ENCODE assay signal across 17 cellular contexts in the genomic region with DNA sequence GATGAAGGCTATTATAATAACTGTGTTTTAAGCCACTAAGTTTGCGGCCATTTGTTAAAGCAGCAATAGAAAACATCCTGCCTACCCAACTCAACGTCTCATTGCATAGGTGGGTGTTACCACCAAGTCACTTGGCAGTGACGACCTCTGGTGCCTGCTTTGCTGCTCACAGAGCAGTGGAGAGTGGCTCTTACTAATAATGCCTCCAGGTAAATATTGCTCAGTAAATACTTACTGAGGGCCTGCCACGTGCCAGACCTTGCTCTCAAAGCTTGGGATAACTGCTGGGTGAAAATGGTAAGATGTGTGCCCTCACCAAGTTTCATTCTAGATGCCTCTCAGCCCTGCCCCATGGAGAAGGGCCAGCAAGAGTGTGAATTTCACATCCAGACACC. TPM values are rescaled to one million over a fixed set of nuclear protein-coding genes. Genes with fewer than 3 reads are reported as not detected.
DNase-seq lines count a peak whose midpoint lies in the region; ATAC-seq, FAIRE-seq and TF ChIP-seq lines count a peak whose summit lies in the region.
"Had no signal": no experiment of that assay in that cellular context is flagged by ENCODE, and none has a peak within 500 bp of the region (broad histone marks: within the 10 kb centered on the region; RNA-seq: fewer than 3 reads in every experiment).

No MANE protein-coding gene starts in this region.

- no peaks in the 10 kb centered on the region for H3K9me3 Mint-ChIP-seq in activated T-helper 1 cell treated with anti-CD3 and anti-CD28 coated beads, Interleukin-12 subunit alpha, Interleukin-12 subunit beta, Interleukin-2, Interleukin-4 antibody, amounts not matched to agents 30 ng/mL and 10 ng/mL and 1 ng/mL, durations not matched to agents 14 hours and 24 hours and 36 hours
- H3K9me3 Mint-ChIP-seq in stimulated activated naive B cell treated with anti-CD40 and anti-IgM and Interleukin-4, amounts not matched to agents 10 μg/mL and 1 μg/mL and 100 μg/mL, for 72 hours, result no peaks in the 10 kb centered on the region
- H3K9me3 Mint-ChIP-seq: activated T-cell treated with anti-CD3 and anti-CD28 coated beads, Interleukin-2, amount 50 U/mL, for 4 hours; type B pancreatic cell had no signal

- no peak for FAIRE-seq in pancreas (lab: Jason Lieb, UNC)
- FAIRE-seq: endometrium had no signal

- ATAC-seq in pancreas, result peak; percentile 72 to 82 (median 80)
- no peak for ATAC-seq in stimulated activated naive B cell treated with anti-CD40 and anti-IgM and Interleukin-4, amounts not matched to agents 10 μg/mL and 1 μg/mL and 100 μg/mL, for 72 hours (replicated peaks)

- H3K27ac ChIP-seq in epithelial cell of prostate (peak overlapping the region; percentile 87), pancreas (peak overlapping the region in 2 of 4 donors; percentile 19 to 51)
- H3K27ac ChIP-seq: 22Rv1, spleen had no signal

- TF ChIP-seq CTCF in pancreas (IDR thresholded peaks at IDR 0.05), result no peak

- H3K27me3 Mint-ChIP-seq in activated T-helper 1 cell treated with anti-CD3 and anti-CD28 coated beads, Interleukin-12 subunit alpha, Interleukin-12 subunit beta, Interleukin-2, Interleukin-4 antibody, amounts not matched to agents 30 ng/mL and 10 ng/mL and 1 ng/mL, durations not matched to agents 14 hours and 24 hours and 36 hours (ENCODE audit: insufficient read depth), result peaks cover 4% of the 10 kb centered on the region
- H3K27me3 Mint-ChIP-seq in stimulated activated naive B cell treated with anti-CD40 and anti-IgM and Interleukin-4, amounts not matched to agents 10 μg/mL and 1 μg/mL and 100 μg/mL, for 72 hours, result peaks cover 20 to 23% of the 10 kb centered on the region in 2 donors

- H3K4me3 ChIP-seq in pancreas, result no peak overlapping the region
- H3K4me3 ChIP-seq: spleen had no signal

- no peaks in the 10 kb centered on the region for H3K36me3 ChIP-seq in pancreas
- H3K36me3 ChIP-seq: spleen had no signal

- no peak overlapping the region for H3K27ac Mint-ChIP-seq in activated T-helper 1 cell treated with anti-CD3 and anti-CD28 coated beads, Interleukin-12 subunit alpha, Interleukin-12 subunit beta, Interleukin-2, Interleukin-4 antibody, amounts not matched to agents 30 ng/mL and 10 ng/mL and 1 ng/mL, durations not matched to agents 14 hours and 24 hours and 36 hours
- no peak overlapping the region for H3K27ac Mint-ChIP-seq in stimulated activated naive B cell treated with anti-CD40 and anti-IgM and Interleukin-4, amounts not matched to agents 10 μg/mL and 1 μg/mL and 100 μg/mL, for 72 hours
- H3K27ac Mint-ChIP-seq: type B pancreatic cell had no signal

- intact Hi-C loops in pancreas (cut with DNase I), result no loop called here
- intact Hi-C loops in activated T-helper 1 cell treated with anti-CD3 and anti-CD28 coated beads, Interleukin-12 subunit alpha, Interleukin-12 subunit beta, Interleukin-2, Interleukin-4 antibody, amounts not matched to agents 30 ng/mL and 10 ng/mL and 1 ng/mL, durations not matched to agents 14 hours and 24 hours and 36 hours (cut with micrococcal nuclease), result no loop called here

- H3K4me1 ChIP-seq in pancreas, result peaks cover 18 to 21% (median 19%) of the 10 kb centered on the region in 3 donors

- no peak overlapping the region for H3K4me3 Mint-ChIP-seq in activated T-helper 1 cell treated with anti-CD3 and anti-CD28 coated beads, Interleukin-12 subunit alpha, Interleukin-12 subunit beta, Interleukin-2, Interleukin-4 antibody, amounts not matched to agents 30 ng/mL and 10 ng/mL and 1 ng/mL, durations not matched to agents 14 hours and 24 hours and 36 hours
- H3K4me3 Mint-ChIP-seq in stimulated activated naive B cell treated with anti-CD40 and anti-IgM and Interleukin-4, amounts not matched to agents 10 μg/mL and 1 μg/mL and 100 μg/mL, for 72 hours, result no peak overlapping the region
- H3K4me3 Mint-ChIP-seq: activated T-cell treated with anti-CD3 and anti-CD28 coated beads, Interleukin-2, amount 50 U/mL, for 4 hours; type B pancreatic cell had no signal

- no peaks in the 10 kb centered on the region for H3K27me3 ChIP-seq in pancreas
- H3K27me3 ChIP-seq: spleen had no signal

- H3K9me3 ChIP-seq in pancreas, result no peaks in the 10 kb centered on the region
- H3K9me3 ChIP-seq: spleen had no signal

- peaks cover 43% of the 10 kb centered on the region for H3K4me1 Mint-ChIP-seq in activated T-helper 1 cell treated with anti-CD3 and anti-CD28 coated beads, Interleukin-12 subunit alpha, Interleukin-12 subunit beta, Interleukin-2, Interleukin-4 antibody, amounts not matched to agents 30 ng/mL and 10 ng/mL and 1 ng/mL, durations not matched to agents 14 hours and 24 hours and 36 hours (ENCODE audit: low read depth)
- peaks cover 0 to 7% of the 10 kb centered on the region in 2 donors for H3K4me1 Mint-ChIP-seq in stimulated activated naive B cell treated with anti-CD40 and anti-IgM and Interleukin-4, amounts not matched to agents 10 μg/mL and 1 μg/mL and 100 μg/mL, for 72 hours

- 23 to 32% methylated on average over 4 of the region's 4 CpGs for WGBS in pancreas, 2 donors

- peaks cover 27% of the 10 kb centered on the region for H3K36me3 Mint-ChIP-seq in activated T-helper 1 cell treated with anti-CD3 and anti-CD28 coated beads, Interleukin-12 subunit alpha, Interleukin-12 subunit beta, Interleukin-2, Interleukin-4 antibody, amounts not matched to agents 30 ng/mL and 10 ng/mL and 1 ng/mL, durations not matched to agents 14 hours and 24 hours and 36 hours (ENCODE audit: low read depth)
- no peaks in the 10 kb centered on the region for H3K36me3 Mint-ChIP-seq in stimulated activated naive B cell treated with anti-CD40 and anti-IgM and Interleukin-4, amounts not matched to agents 10 μg/mL and 1 μg/mL and 100 μg/mL, for 72 hours
- H3K36me3 Mint-ChIP-seq: type B pancreatic cell had no signal

- DNase-seq in DMS153 treated with DMSO at 0.1 percent for 48 hours (lab: John Stamatoyannopoulos, UW; ENCODE audit: unreplicated experiment) (peak; percentile 12), DMS153 (lab: John Stamatoyannopoulos, UW) (no peak), NCI-H69 (lab: John Stamatoyannopoulos, UW) (peak; percentile 60), epithelial cell of prostate (ENCODE audit: low read depth, low spot score) (no peak), pancreas (peak in 1 of 6 donors; percentile 37)
- no peak for DNase-seq in activated T-helper 1 cell treated with anti-CD3 and anti-CD28 coated beads, Interleukin-12 subunit alpha, Interleukin-12 subunit beta, Interleukin-2, Interleukin-4 antibody, amounts not matched to agents 30 ng/mL and 10 ng/mL and 1 ng/mL, durations not matched to agents 14 hours and 24 hours and 36 hours (ENCODE audit: low spot score)
- DNase-seq in stimulated activated naive B cell treated with anti-CD40 and anti-IgM and Interleukin-4, amounts not matched to agents 10 μg/mL and 1 μg/mL and 100 μg/mL, for 72 hours, result no peak
- no peak for DNase-seq in stimulated activated CD4-positive, alpha-beta T cell treated with anti-CD3 and anti-CD28 coated beads, Interleukin-12 subunit alpha, Interleukin-12 subunit beta, amount 100 ng/mL, for 4 hours
- DNase-seq: activated CD4-positive, CD25-positive, alpha-beta regulatory T cell; activated T-cell treated with anti-CD3 and anti-CD28 coated beads, Interleukin-2, amount 50 U/mL, for 4 hours; COR-L47; NCI-H146; nucleus accumbens; spleen had no signal

RNA-seq across cellular contexts. Expression of gene ITGA6, which starts 27.7 kb away (rescaled TPM):
- 10 to 100 TPM; 50.7 to 92.7 (median 58.3) TPM for total RNA-seq in pancreas
- 10 to 100 TPM; 14.7 to 23.8 TPM for polyA plus RNA-seq in pancreas
- 1.9 TPM in 2 replicates for total RNA-seq in activated T-helper 1 cell treated with anti-CD3 and anti-CD28 coated beads, Interleukin-12 subunit alpha, Interleukin-12 subunit beta, Interleukin-2, Interleukin-4 antibody, amounts not matched to agents 30 ng/mL and 10 ng/mL and 1 ng/mL, durations not matched to agents 14 hours and 24 hours and 36 hours

Comparison
In these comparisons a context has a peak if more than half of its experiments do, and no peak if none do; other contexts are left out.
1. DNase-seq: peak in DMS153 treated with DMSO at 0.1 percent for 48 hours (single experiment) and NCI-H69 (single experiment); none in DMS153 (single experiment), epithelial cell of prostate (single experiment), activated T-helper 1 cell treated with anti-CD3 and anti-CD28 coated beads, Interleukin-12 subunit alpha, Interleukin-12 subunit beta, Interleukin-2, Interleukin-4 antibody, amounts not matched to agents 30 ng/mL and 10 ng/mL and 1 ng/mL, durations not matched to agents 14 hours and 24 hours and 36 hours (single experiment), stimulated activated naive B cell treated with anti-CD40 and anti-IgM and Interleukin-4, amounts not matched to agents 10 μg/mL and 1 μg/mL and 100 μg/mL, for 72 hours (single experiment) and stimulated activated CD4-positive, alpha-beta T cell treated with anti-CD3 and anti-CD28 coated beads, Interleukin-12 subunit alpha, Interleukin-12 subunit beta, amount 100 ng/mL, for 4 hours (single experiment).
2. ATAC-seq: peak in pancreas (4 of 4); none in stimulated activated naive B cell treated with anti-CD40 and anti-IgM and Interleukin-4, amounts not matched to agents 10 μg/mL and 1 μg/mL and 100 μg/mL, for 72 hours (0 of 2).
3. RNA of gene ITGA6, which starts 27.7 kb away (total RNA-seq): 50.7 to 92.7 TPM in pancreas; 1.9 TPM in activated T-helper 1 cell treated with anti-CD3 and anti-CD28 coated beads, Interleukin-12 subunit alpha, Interleukin-12 subunit beta, Interleukin-2, Interleukin-4 antibody, amounts not matched to agents 30 ng/mL and 10 ng/mL and 1 ng/mL, durations not matched to agents 14 hours and 24 hours and 36 hours; every median in the first group is over 10 times any median in the second.